Comparison of ENCODE assay signal across 18 cellular contexts in genomic region chr1:32810358-32810757, GRCh38. TPM values are rescaled to one million over a fixed set of nuclear protein-coding genes. Genes with fewer than 3 reads are reported as not detected.
DNase-seq lines count a peak whose midpoint lies in the region; ATAC-seq, FAIRE-seq and TF ChIP-seq lines count a peak whose summit lies in the region.
"Had no signal": no experiment of that assay in that cellular context is flagged by ENCODE, and none has a peak within 500 bp of the region (broad histone marks: within the 10 kb centered on the region; RNA-seq: fewer than 3 reads in every experiment).

No MANE protein-coding gene starts in this region.

- H3K36me3 ChIP-seq in HepG2 (replicated peaks in 1 of 2; ENCODE audit: control insufficient read depth in 1 of 2, insufficient read depth in 2 of 2, low read length in 2 of 2) (peaks cover 17 to 70% of the 10 kb centered on the region in 2 experiments; a peak in 4 of 5 replicates), right lobe of liver (peaks cover 0 to 50% (median 15%) of the 10 kb centered on the region in 4 donors), mesenchymal stem cell (ENCODE audit: control insufficient read depth in 1 of 2, insufficient read depth in 2 of 2, low read depth in 1 of 2, low read length in 2 of 2) (peaks cover 33 to 55% of the 10 kb centered on the region in 2 experiments)

- peaks cover 55% of the 10 kb centered on the region for H3K4me1 Mint-ChIP-seq in chondrocyte (ENCODE audit: low read depth)

- H3K9me3 ChIP-seq in HepG2 (ENCODE audit: low read length) (no peaks in the 10 kb centered on the region), right lobe of liver (no peaks in the 10 kb centered on the region), mesenchymal stem cell (ENCODE audit: control insufficient read depth, low read length) (no peaks in the 10 kb centered on the region)
- H3K9me3 ChIP-seq: HAP-1 had no signal

- no peak overlapping the region for H3K4me2 ChIP-seq in HepG2 (ENCODE audit: low read depth, low read length)
- H3K4me2 ChIP-seq in mesenchymal stem cell (ENCODE audit: low read length, poor library complexity, severe bottlenecking) = no peak overlapping the region
- H3K4me2 ChIP-seq: BLaER1 had no signal

- H3K23ac ChIP-seq in mesenchymal stem cell (ENCODE audit: low read length in 2 of 2) = no peak overlapping the region

- H4K91ac ChIP-seq in mesenchymal stem cell (ENCODE audit: low read length) = no peak overlapping the region

- TF ChIP-seq RAD21 in HepG2 (CRISPR knock-in tag; IDR thresholded peaks at IDR 0.05) = no peak

- no peak overlapping the region for H4K8ac ChIP-seq in mesenchymal stem cell (ENCODE audit: low read length)

- no peak overlapping the region for H3K4ac ChIP-seq in mesenchymal stem cell (ENCODE audit: low read depth in 1 of 2, low read length in 2 of 2)

- peaks cover 19% of the 10 kb centered on the region for H3K79me1 ChIP-seq in mesenchymal stem cell (replicated peaks; ENCODE audit: low read length, poor library complexity, severe bottlenecking)

- H3K4me3 ChIP-seq in HepG2 (replicated peaks in 1 of 3; ENCODE audit: insufficient read depth in 1 of 3, low read depth in 2 of 3, low read length in 3 of 3) = no peak overlapping the region
- no peak overlapping the region for H3K4me3 ChIP-seq in right lobe of liver
- H3K4me3 ChIP-seq in mesenchymal stem cell (ENCODE audit: insufficient read depth in 1 of 2, low read depth in 1 of 2, low read length in 2 of 2) = no peak overlapping the region
- H3K4me3 ChIP-seq: BLaER1, GM12878, GM23248, HAP-1 had no signal

- H3K4me3 Mint-ChIP-seq in chondrocyte (ENCODE audit: unreplicated experiment) = no peak overlapping the region
- H3K4me3 Mint-ChIP-seq: CD14-positive monocyte; CD4-positive, alpha-beta memory T cell had no signal

- no peak for TF ChIP-seq CTCF in HepG2 (CRISPR knock-in tag; IDR thresholded peaks at IDR 0.05)
- TF ChIP-seq CTCF in right lobe of liver (IDR thresholded peaks at IDR 0.05) = no peak
- TF ChIP-seq CTCF in chondrocyte (IDR thresholded peaks at IDR 0.05) = no peak

- H3K27me3 ChIP-seq in HepG2 (ENCODE audit: control insufficient read depth in 1 of 2, insufficient read depth in 2 of 2, low read length in 2 of 2) (no peaks in the 10 kb centered on the region), right lobe of liver (no peaks in the 10 kb centered on the region), mesenchymal stem cell (ENCODE audit: control insufficient read depth in 1 of 2, insufficient read depth in 1 of 2, low read length in 2 of 2) (no peaks in the 10 kb centered on the region)
- H3K27me3 ChIP-seq: BLaER1 had no signal

- WGBS in HepG2 (ENCODE audit: low lambda C conversion rate) = 83% methylated on average over 5 of the region's 5 CpGs
- WGBS in right lobe of liver (ENCODE audit: insufficient coverage, low coverage, low lambda C conversion rate, missing lambda C conversion rate) = 90% methylated on average over 3 of the region's 5 CpGs
- WGBS in mesenchymal stem cell = 94% methylated on average over 4 of the region's 5 CpGs

- ATAC-seq in HepG2 (no peak), right lobe of liver (no peak), GM18858 (IDR thresholded peaks at IDR 0.05; ENCODE audit: unreplicated experiment) (no peak)
- ATAC-seq: GM12878 had no signal

- H3K27ac ChIP-seq in HepG2 (ENCODE audit: extremely low read length, insufficient read depth, low read length) (no peak overlapping the region), right lobe of liver (no peak overlapping the region), mesenchymal stem cell (ENCODE audit: low read length, poor library complexity, severe bottlenecking) (no peak overlapping the region)
- H3K27ac ChIP-seq: BLaER1, GM23248 had no signal

- no peaks in the 10 kb centered on the region for H3K27me3 Mint-ChIP-seq in chondrocyte (ENCODE audit: low read depth)
- H3K27me3 Mint-ChIP-seq: CD4-positive, alpha-beta memory T cell had no signal

- H2BK5ac ChIP-seq in mesenchymal stem cell (ENCODE audit: low read depth, low read length, poor library complexity, severe bottlenecking) = peak overlapping the region; percentile 19

- no peak overlapping the region for H2BK12ac ChIP-seq in mesenchymal stem cell (ENCODE audit: low read length in 2 of 2)

- H3K4me1 ChIP-seq in HepG2 (ENCODE audit: insufficient read depth, low read length) (peaks cover 40% of the 10 kb centered on the region), right lobe of liver (peaks cover 0 to 24% (median 8%) of the 10 kb centered on the region in 4 donors), mesenchymal stem cell (ENCODE audit: control insufficient read depth, insufficient read depth, low read depth, low read length) (peaks cover 4% of the 10 kb centered on the region)

- CTCF ChIA-PET in HepG2 (lab: Yijun Ruan, JAX; ENCODE audit: low intra/inter-chr PET ratio, low total read pairs) = no interaction called here

- intact Hi-C loops in HepG2 (cut with micrococcal nuclease; ENCODE audit: unreplicated experiment) (no loop called here), right lobe of liver (cut with DNase I) (no loop called here)

- no peak overlapping the region for H2BK120ac ChIP-seq in mesenchymal stem cell (ENCODE audit: low read depth, low read length)

- H3K27ac Mint-ChIP-seq in chondrocyte (ENCODE audit: unreplicated experiment) = peak overlapping the region; percentile 65

- FAIRE-seq in HepG2 (lab: Jason Lieb, UNC) = no peak
- FAIRE-seq: GM12878, GM19239 had no signal

- H2BK15ac ChIP-seq in mesenchymal stem cell (ENCODE audit: low read depth, poor library complexity, severe bottlenecking) = no peak overlapping the region

- no TSS peak for BruUV-seq in HepG2 (replicated peaks; lab: Mats Ljungman, UMichigan)

- no peak overlapping the region for H3K14ac ChIP-seq in mesenchymal stem cell (ENCODE audit: low read length in 2 of 2)

- H3K9ac ChIP-seq in HepG2 (ENCODE audit: insufficient read depth, low read depth, low read length) (no peak overlapping the region), mesenchymal stem cell (ENCODE audit: low read length) (no peak overlapping the region)
- H3K9ac ChIP-seq: BLaER1, GM23248 had no signal

- in situ Hi-C loops in HepG2 (cut with HindIII; ENCODE audit: extremely low pct_ligation_motif_present, low pct_unique_long_range_greater_than_20kb) = no loop called here

- POLR2A ChIA-PET in HepG2 (lab: Yijun Ruan, JAX) = interaction anchor here (0.6 kb wide), 1 partner anchor 21 kb away, joined by 3 read pairs; no protein-coding TSS in a partner anchor

- no peak overlapping the region for H2AK5ac ChIP-seq in mesenchymal stem cell (ENCODE audit: low read length, severe bottlenecking)

- no peak overlapping the region for H3K18ac ChIP-seq in mesenchymal stem cell (ENCODE audit: low read depth in 1 of 2, low read length in 2 of 2)

- TF ChIP-seq POLR2A in HepG2 (IDR thresholded peaks at IDR 0.05; ENCODE audit: insufficient read depth in 1 of 2, low read depth in 2 of 2, low read length in 2 of 2) (no peak; a peak in 1 of 4 replicates), right lobe of liver (IDR thresholded peaks at IDR 0.05) (no peak)

- no peak overlapping the region for H2AFZ ChIP-seq in HepG2 (ENCODE audit: low read length)
- H2AFZ ChIP-seq in mesenchymal stem cell (ENCODE audit: low read depth, low read length) = no peak overlapping the region
- H2AFZ ChIP-seq: GM23248 had no signal

- peaks cover 49% of the 10 kb centered on the region for H3K79me2 ChIP-seq in HepG2 (ENCODE audit: insufficient read depth, low read length)

- H3K9me3 Mint-ChIP-seq in chondrocyte (ENCODE audit: low read depth) = no peaks in the 10 kb centered on the region
- H3K9me3 Mint-ChIP-seq: CD4-positive, alpha-beta memory T cell had no signal

- TF ChIP-seq EP300 in HepG2 (IDR thresholded peaks at IDR 0.05; ENCODE audit: low read depth in 2 of 2, low read length in 2 of 2) (no peak), HepG2 (CRISPR knock-in tag; IDR thresholded peaks at IDR 0.05; ENCODE audit: borderline replicate concordance) (no peak)

- peaks cover 27% of the 10 kb centered on the region for H3K36me3 Mint-ChIP-seq in chondrocyte (ENCODE audit: low read depth)

- peaks cover 33% of the 10 kb centered on the region for H4K20me1 ChIP-seq in HepG2 (ENCODE audit: insufficient read depth, low read length)

- no peak for DNase-seq in HepG2 (ENCODE audit: low spot score)
- no peak for DNase-seq in right lobe of liver
- no peak for DNase-seq in chondrocyte (ENCODE audit: low spot score)
- DNase-seq in mesenchymal stem cell = no peak
- no peak for DNase-seq in globus pallidus (ENCODE audit: low spot score)
- DNase-seq in kidney tubule cell (ENCODE audit: low spot score) = no peak
- DNase-seq: 8988T; Calu3; CD4-positive, alpha-beta memory T cell; DND-41; EL; GM23248 had no signal

RNA-seq across cellular contexts. Expression of gene YARS1, which starts 6.8 kb away (rescaled TPM):
- total RNA-seq in HepG2 (2016; rRNA removed; fragmentation: Illumina TruSeq; extraction: Trizol) (102 and 113 TPM in 2 replicates), right lobe of liver (10 to 100 TPM; 37.4 to 84.3 (median 53.5) TPM), chondrocyte (52.2 to 160 TPM (median 147 TPM) in 3 replicates)
- total RNA-seq in HepG2 (2016; cell fraction: cytosol; rRNA removed; fragmentation: Illumina TruSeq; extraction: Trizol; ENCODE audit: low read depth) = 36.6 and 40.5 TPM in 2 replicates
- 96.0 and 117 TPM in 2 replicates for total RNA-seq in HepG2 (2016; cell fraction: insoluble cytoplasmic fraction; rRNA removed; fragmentation: Illumina TruSeq; extraction: Trizol)
- total RNA-seq in HepG2 (2016; cell fraction: membrane; rRNA removed; fragmentation: Illumina TruSeq; extraction: Trizol) = 43.4 and 44.4 TPM in 2 replicates
- total RNA-seq in HepG2 (2016; cell fraction: nucleus; rRNA removed; fragmentation: Illumina TruSeq; extraction: Trizol) = 70.7 and 78.7 TPM in 2 replicates
- polyA plus RNA-seq in HepG2 (2011; rRNA removed) = 50.1 and 52.2 TPM in 2 replicates
- polyA plus RNA-seq in HepG2 (2011; cell fraction: cytosol; rRNA removed) = 32.2 and 38.5 TPM in 2 replicates
- polyA plus RNA-seq in HepG2 (2011; cell fraction: nucleus; rRNA removed) = 91.6 and 121 TPM in 2 replicates
- polyA plus RNA-seq in HepG2 (2012) = 124 and 158 TPM in 2 replicates
- polyA plus RNA-seq in HepG2 (2016; cell fraction: cytosol; fragmentation: Illumina TruSeq; extraction: Trizol; ENCODE audit: low read depth) = 11.8 and 14.3 TPM in 2 replicates
- polyA plus RNA-seq in HepG2 (2016; cell fraction: insoluble cytoplasmic fraction; fragmentation: Illumina TruSeq; extraction: Trizol; ENCODE audit: low read depth) = 83.4 and 91.9 TPM in 2 replicates
- 20.7 and 20.8 TPM in 2 replicates for polyA plus RNA-seq in HepG2 (2016; cell fraction: membrane; fragmentation: Illumina TruSeq; extraction: Trizol; ENCODE audit: low read depth)
- 117 TPM in 2 replicates for polyA plus RNA-seq in HepG2 (2016; cell fraction: nucleus; fragmentation: Illumina TruSeq; extraction: Trizol; ENCODE audit: insufficient read depth, low read depth)
- polyA minus RNA-seq in HepG2 (2011; rRNA and poly(A)+ RNA removed; ENCODE audit: low replicate concordance) = 68.0 and 103 TPM in 2 replicates
- polyA minus RNA-seq in HepG2 (2011; cell fraction: cytosol; rRNA and poly(A)+ RNA removed) = 43.2 and 68.7 TPM in 2 replicates
- polyA minus RNA-seq in HepG2 (2011; cell fraction: nucleus; rRNA and poly(A)+ RNA removed) = 63.1 and 101 TPM in 2 replicates
- polyA plus RNA-seq in mesenchymal stem cell (2013, experiment 1 of 2) = 121 TPM
- polyA plus RNA-seq in mesenchymal stem cell (2013, experiment 2 of 2) = 121 TPM

RNA-seq across cellular contexts. Expression of gene S100PBP, which starts 7.1 kb away (rescaled TPM):
- total RNA-seq in HepG2 (2016; rRNA removed; fragmentation: Illumina TruSeq; extraction: Trizol) (26.1 and 28.4 TPM in 2 replicates), right lobe of liver (10 to 100 TPM in 4 of 6 experiments, 1 to 10 TPM in 2; 7.6 to 14.6 (median 10.5) TPM), chondrocyte (39.6 to 55.8 TPM (median 40.5 TPM) in 3 replicates)
- 18.1 and 18.8 TPM in 2 replicates for total RNA-seq in HepG2 (2016; cell fraction: cytosol; rRNA removed; fragmentation: Illumina TruSeq; extraction: Trizol; ENCODE audit: low read depth)
- total RNA-seq in HepG2 (2016; cell fraction: insoluble cytoplasmic fraction; rRNA removed; fragmentation: Illumina TruSeq; extraction: Trizol) = 24.5 and 27.7 TPM in 2 replicates
- total RNA-seq in HepG2 (2016; cell fraction: membrane; rRNA removed; fragmentation: Illumina TruSeq; extraction: Trizol) = 22.6 and 25.5 TPM in 2 replicates
- 24.5 and 34.9 TPM in 2 replicates for total RNA-seq in HepG2 (2016; cell fraction: nucleus; rRNA removed; fragmentation: Illumina TruSeq; extraction: Trizol)
- 17.9 and 20.4 TPM in 2 replicates for polyA plus RNA-seq in HepG2 (2011; rRNA removed)
- polyA plus RNA-seq in HepG2 (2011; cell fraction: cytosol; rRNA removed) = 6.8 and 11.2 TPM in 2 replicates
- 18.2 and 22.4 TPM in 2 replicates for polyA plus RNA-seq in HepG2 (2011; cell fraction: nucleus; rRNA removed)
- 10.8 and 13.1 TPM in 2 replicates for polyA plus RNA-seq in HepG2 (2012)
- polyA plus RNA-seq in HepG2 (2016; cell fraction: cytosol; fragmentation: Illumina TruSeq; extraction: Trizol; ENCODE audit: low read depth) = 4.2 and 4.7 TPM in 2 replicates
- 19.5 and 20.9 TPM in 2 replicates for polyA plus RNA-seq in HepG2 (2016; cell fraction: insoluble cytoplasmic fraction; fragmentation: Illumina TruSeq; extraction: Trizol; ENCODE audit: low read depth)
- polyA plus RNA-seq in HepG2 (2016; cell fraction: membrane; fragmentation: Illumina TruSeq; extraction: Trizol; ENCODE audit: low read depth) = 5.3 and 5.6 TPM in 2 replicates
- polyA plus RNA-seq in HepG2 (2016; cell fraction: nucleus; fragmentation: Illumina TruSeq; extraction: Trizol; ENCODE audit: insufficient read depth, low read depth) = 49.7 and 53.4 TPM in 2 replicates
- polyA minus RNA-seq in HepG2 (2011; rRNA and poly(A)+ RNA removed; ENCODE audit: low replicate concordance) = 20.9 and 25.1 TPM in 2 replicates
- 9.6 and 12.2 TPM in 2 replicates for polyA minus RNA-seq in HepG2 (2011; cell fraction: cytosol; rRNA and poly(A)+ RNA removed)
- 44.3 and 47.9 TPM in 2 replicates for polyA minus RNA-seq in HepG2 (2011; cell fraction: nucleus; rRNA and poly(A)+ RNA removed)
- 11.4 TPM for polyA plus RNA-seq in mesenchymal stem cell (2013, experiment 1 of 2)
- polyA plus RNA-seq in mesenchymal stem cell (2013, experiment 2 of 2) = 11.2 TPM
